In genomic region chr15:42471002-42471401, GRCh38 we compare ENCODE assay signal across 12 cellular contexts. TPM values are rescaled to one million over a fixed set of nuclear protein-coding genes. Genes with fewer than 3 reads are reported as not detected.
DNase-seq lines count a peak whose midpoint lies in the region; ATAC-seq and TF ChIP-seq lines count a peak whose summit lies in the region.
"Had no signal": no experiment of that assay in that cellular context is flagged by ENCODE, and none has a peak within 500 bp of the region (broad histone marks: within the 10 kb centered on the region; RNA-seq: fewer than 3 reads in every experiment).

No MANE protein-coding gene starts in this region.

- no peaks in the 10 kb centered on the region for H3K9me3 Mint-ChIP-seq in HFFc6
- H3K9me3 Mint-ChIP-seq: activated CD4-positive, alpha-beta T cell treated with anti-CD3 and anti-CD28 coated beads, Interleukin-2, amount 10 ng/mL, durations not matched to agents 24 days and 14 days; mesothelial cell of epicardium; neural progenitor cell had no signal

- peaks cover 12% of the 10 kb centered on the region for H3K4me1 Mint-ChIP-seq in HFFc6 (ENCODE audit: low read depth)
- H3K4me1 Mint-ChIP-seq: mesothelial cell of epicardium, neural progenitor cell had no signal

- H3K4me1 ChIP-seq in lung (ENCODE audit: control insufficient read depth in 2 of 2, insufficient read depth in 2 of 2, low read length in 2 of 2): peaks cover 0 to 2% of the 10 kb centered on the region in 2 donors
- H3K4me1 ChIP-seq in stomach smooth muscle (ENCODE audit: control insufficient read depth, insufficient read depth, low read length): no peaks in the 10 kb centered on the region
- H3K4me1 ChIP-seq in tibial nerve: peaks cover 0 to 16% (median 0%) of the 10 kb centered on the region in 4 donors

- H3K9ac ChIP-seq in stomach smooth muscle (ENCODE audit: low read length in 2 of 2): peak overlapping the region; percentile 14 to 41
- H3K9ac ChIP-seq: neural progenitor cell, SK-N-SH had no signal

- H3K36me3 ChIP-seq in lung (ENCODE audit: control insufficient read depth in 2 of 2, insufficient read depth in 2 of 2, low read length in 2 of 2): peaks cover 0 to 2% of the 10 kb centered on the region in 2 donors
- H3K36me3 ChIP-seq in stomach smooth muscle (ENCODE audit: control insufficient read depth in 2 of 2, insufficient read depth in 2 of 2, low read length in 2 of 2): no peaks in the 10 kb centered on the region
- H3K36me3 ChIP-seq in tibial nerve: peaks cover 0 to 14% (median 0%) of the 10 kb centered on the region in 3 donors
- H3K36me3 ChIP-seq: neural progenitor cell had no signal

- H3K27ac Mint-ChIP-seq in HFFc6: peak overlapping the region; percentile 68
- H3K27ac Mint-ChIP-seq: activated CD4-positive, alpha-beta T cell treated with anti-CD3 and anti-CD28 coated beads, Interleukin-2, amount 10 ng/mL, durations not matched to agents 24 days and 14 days; mesothelial cell of epicardium; neural progenitor cell had no signal

- H3K27me3 ChIP-seq in lung (ENCODE audit: control insufficient read depth, insufficient read depth) (no peaks in the 10 kb centered on the region), stomach smooth muscle (ENCODE audit: control insufficient read depth in 1 of 2, insufficient read depth in 2 of 2, low read length in 2 of 2) (no peaks in the 10 kb centered on the region), tibial nerve (no peaks in the 10 kb centered on the region)
- H3K27me3 ChIP-seq: neural progenitor cell had no signal

- TF ChIP-seq POLR2A in tibial nerve (IDR thresholded peaks at IDR 0.05): no peak

- H3K27ac ChIP-seq in coronary artery (peak overlapping the region; percentile 2 to 44), lung (ENCODE audit: low read depth in 1 of 2, low read length in 1 of 2) (peak overlapping the region; percentile 64 to 69), stomach smooth muscle (ENCODE audit: low read length) (no peak overlapping the region), tibial nerve (peak overlapping the region in 2 of 4 donors; percentile 5 to 57)
- H3K27ac ChIP-seq: neural progenitor cell had no signal

- H3K9me3 ChIP-seq in lung (ENCODE audit: control insufficient read depth in 2 of 2, insufficient read depth in 1 of 2, low read length in 1 of 2) (no peaks in the 10 kb centered on the region), stomach smooth muscle (ENCODE audit: control insufficient read depth in 2 of 2, low read length in 2 of 2) (no peaks in the 10 kb centered on the region), tibial nerve (no peaks in the 10 kb centered on the region)
- H3K9me3 ChIP-seq: SK-N-SH had no signal

- H3K4me3 ChIP-seq in coronary artery (no peak overlapping the region), lung (no peak overlapping the region), stomach smooth muscle (ENCODE audit: low read length in 2 of 2) (no peak overlapping the region), tibial nerve (no peak overlapping the region)
- H3K4me3 ChIP-seq: neural progenitor cell had no signal

- DNase-seq in HFFc6: no peak
- DNase-seq in coronary artery (ENCODE audit: low spot score): no peak
- DNase-seq in lung (ENCODE audit: low spot score): no peak
- DNase-seq in HUDEP-2 (lab: John Stamatoyannopoulos, UW; ENCODE audit: unreplicated experiment in 76 of 76): no peak
- DNase-seq in tibial nerve (ENCODE audit: low spot score in 2 of 2): no peak
- DNase-seq in NCI-H748 (lab: John Stamatoyannopoulos, UW; ENCODE audit: unreplicated experiment): no peak

- TF ChIP-seq EP300 in tibial nerve (IDR thresholded peaks at IDR 0.05): no peak

- WGBS in lung, 2 donors: 36 to 57% methylated on average over 3 of the region's 3 CpGs
- 53 to 66% methylated on average over 3 of the region's 3 CpGs for WGBS in tibial nerve, 2 donors

- no peak for TF ChIP-seq CTCF in HFFc6 (IDR thresholded peaks at IDR 0.05)
- no peak for TF ChIP-seq CTCF in coronary artery (IDR thresholded peaks at IDR 0.05)
- no peak for TF ChIP-seq CTCF in lung (IDR thresholded peaks at IDR 0.05; ENCODE audit: control extremely low read depth, extremely low read depth)
- TF ChIP-seq CTCF in tibial nerve (IDR thresholded peaks at IDR 0.05): no peak

- H3K27me3 Mint-ChIP-seq in HFFc6 (ENCODE audit: insufficient read depth): no peaks in the 10 kb centered on the region
- H3K27me3 Mint-ChIP-seq: activated CD4-positive, alpha-beta T cell treated with anti-CD3 and anti-CD28 coated beads, Interleukin-2, amount 10 ng/mL, durations not matched to agents 24 days and 14 days had no signal

- ATAC-seq in lung (ENCODE audit: insufficient read depth, low FRiP score) (no peak), HG03139 (IDR thresholded peaks at IDR 0.05; ENCODE audit: unreplicated experiment) (no peak)

- H3K36me3 Mint-ChIP-seq in HFFc6 (ENCODE audit: low read depth): peaks cover 12% of the 10 kb centered on the region

- H3K4me3 Mint-ChIP-seq in HFFc6: no peak overlapping the region
- H3K4me3 Mint-ChIP-seq: activated CD4-positive, alpha-beta T cell treated with anti-CD3 and anti-CD28 coated beads, Interleukin-2, amount 10 ng/mL, durations not matched to agents 24 days and 14 days; mesothelial cell of epicardium; neural progenitor cell had no signal

RNA-seq across cellular contexts. Expression of gene ZNF106, which starts 19.9 kb away (rescaled TPM):
- 10 to 100 TPM; 51.5 to 58.9 (median 56.1) TPM for total RNA-seq in HFFc6 (2021; fragmentation: NEBNext Ultra II Directional; extraction: Animal tissue kit (Norgen Biotek cat#: 25700))
- total RNA-seq in lung (10 to 100 TPM; 63.6 to 67.5 TPM), tibial nerve (10 to 100 TPM; 54.5 to 92.9 (median 63.9) TPM)
- polyA plus RNA-seq in lung: 10 to 100 TPM; 10.9 to 18.8 TPM

RNA-seq across cellular contexts. Expression of gene SNAP23, which starts 24.4 kb away (rescaled TPM):
- 10 to 100 TPM; 48.1 to 65.7 (median 55.8) TPM for total RNA-seq in HFFc6 (2021; fragmentation: NEBNext Ultra II Directional; extraction: Animal tissue kit (Norgen Biotek cat#: 25700))
- total RNA-seq in lung (10 to 100 TPM; 59.3 to 96.0 TPM), tibial nerve (10 to 100 TPM; 54.0 to 77.9 (median 64.0) TPM)
- 10 to 100 TPM; 58.2 to 66.5 TPM for polyA plus RNA-seq in lung
